Comparison of ENCODE assay signal across 1 cellular context in genomic region chr9:71941060-71941568, GRCh38.
TF ChIP-seq lines count a peak whose summit lies in the region.

No MANE protein-coding gene starts in this region.

TF ChIP-seq in IMR-90, 13 proteins besides CTCF, POLR2A, EP300 and RAD21:
- no peak for TF ChIP-seq ELK1 (IDR thresholded peaks at IDR 0.05; ENCODE audit: borderline replicate concordance, low read depth, low read length)
- no peak for TF ChIP-seq MXI1 (IDR thresholded peaks at IDR 0.05; ENCODE audit: borderline replicate concordance, low read depth, low read length)
- peak; percentile 76 for TF ChIP-seq MAFK (IDR thresholded peaks at IDR 0.05; ENCODE audit: low read depth, low read length)
- no peak for TF ChIP-seq CEBPB (IDR thresholded peaks at IDR 0.05; ENCODE audit: low read depth, low read length)
- no peak for TF ChIP-seq FOS (IDR thresholded peaks at IDR 0.05; ENCODE audit: low read depth, low read length)
- TF ChIP-seq SMC3 (IDR thresholded peaks at IDR 0.05; ENCODE audit: low read depth, low read length): no peak
